14 cellular contexts compared by ENCODE assay signal in the genomic region with DNA sequence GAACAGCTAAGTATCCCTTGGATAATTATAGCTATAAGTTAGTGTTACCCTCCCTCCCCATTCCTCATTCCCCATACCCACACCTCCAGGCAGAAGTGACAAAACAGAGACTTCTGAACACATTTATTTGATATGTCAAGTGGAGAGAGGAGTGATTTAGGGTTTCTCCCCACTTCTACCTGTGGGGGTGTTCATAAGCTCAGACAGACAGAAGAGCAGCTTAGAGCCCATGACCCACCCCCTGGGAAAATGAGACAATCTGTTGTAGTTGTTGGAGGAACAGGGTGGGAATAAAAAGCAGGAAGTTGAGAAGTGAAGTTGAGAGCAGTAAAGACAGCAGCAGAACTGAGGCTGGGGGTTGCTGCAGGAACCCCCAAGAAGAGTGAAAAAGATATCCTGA. TPM values are rescaled to one million over a fixed set of nuclear protein-coding genes. Genes with fewer than 3 reads are reported as not detected.
DNase-seq lines count a peak whose midpoint lies in the region; ATAC-seq and TF ChIP-seq lines count a peak whose summit lies in the region.
"Had no signal": no experiment of that assay in that cellular context is flagged by ENCODE, and none has a peak within 500 bp of the region (broad histone marks: within the 10 kb centered on the region; RNA-seq: fewer than 3 reads in every experiment).

No MANE protein-coding gene starts in this region.

- H3K4me3 Mint-ChIP-seq in MCF 10A (ENCODE audit: unreplicated experiment) (no peak overlapping the region), activated B cell treated with CpG ODN at 0.5 μM for 24 hours (peak overlapping the region; percentile 90)

- H3K27me3 Mint-ChIP-seq in MCF 10A (ENCODE audit: insufficient read depth, unreplicated experiment) (no peaks in the 10 kb centered on the region), activated B cell treated with CpG ODN at 0.5 μM for 24 hours (no peaks in the 10 kb centered on the region)

- CTCF ChIA-PET in MCF 10A (lab: Yijun Ruan, JAX) (interaction anchor here (1.8 to 3.8 kb wide), 5 partner anchors 19 to 100 kb away, joined by 7 to 32 read pairs (median 16); a partner anchor contains a TSS), activated B cell treated with CpG ODN at 0.5 μM for 24 hours (lab: Charles Lee) (interaction anchor here (2.6 kb wide), 1 partner anchor 32 kb away, joined by 23 read pairs; a partner anchor contains a TSS)

- no peak for ATAC-seq in activated B cell treated with CpG ODN at 0.5 μM for 24 hours (ENCODE audit: low read depth)
- no peak for ATAC-seq in left lobe of liver
- no peak for ATAC-seq in HG03097 (IDR thresholded peaks at IDR 0.05; ENCODE audit: low FRiP score, unreplicated experiment)
- ATAC-seq in GM19351 (IDR thresholded peaks at IDR 0.05; ENCODE audit: unreplicated experiment), result no peak
- no peak for ATAC-seq in GM21717 (IDR thresholded peaks at IDR 0.05; ENCODE audit: unreplicated experiment)
- ATAC-seq: pancreas had no signal

- no peak overlapping the region for H3K4me3 ChIP-seq in breast epithelium
- no peak overlapping the region for H3K4me3 ChIP-seq in tibial nerve

- TF ChIP-seq EP300 in tibial nerve (IDR thresholded peaks at IDR 0.05), result no peak

- H3K4me1 Mint-ChIP-seq in MCF 10A (ENCODE audit: insufficient read depth, unreplicated experiment) (peaks cover 78% of the 10 kb centered on the region), activated B cell treated with CpG ODN at 0.5 μM for 24 hours (peaks cover 81% of the 10 kb centered on the region)

- H3K27me3 ChIP-seq in breast epithelium (no peaks in the 10 kb centered on the region), tibial nerve (no peaks in the 10 kb centered on the region)
- H3K27me3 ChIP-seq: pancreas had no signal

- intact Hi-C loops in MCF 10A (cut with micrococcal nuclease), result no loop called here
- intact Hi-C loops in breast epithelium (cut with DNase I; ENCODE audit: low total_unique reads), result no loop called here
- intact Hi-C loops in activated B cell treated with CpG ODN at 0.5 μM for 24 hours (cut with micrococcal nuclease), result no loop called here

- TF ChIP-seq POLR2A in breast epithelium (IDR thresholded peaks at IDR 0.05) (no peak), tibial nerve (IDR thresholded peaks at IDR 0.05) (no peak)

- H3K9me3 Mint-ChIP-seq in MCF 10A (ENCODE audit: unreplicated experiment) (no peaks in the 10 kb centered on the region), activated B cell treated with CpG ODN at 0.5 μM for 24 hours (no peaks in the 10 kb centered on the region)

- no peak for TF ChIP-seq CTCF in MCF 10A (IDR thresholded peaks at IDR 0.05; ENCODE audit: unreplicated experiment)
- no peak for TF ChIP-seq CTCF in breast epithelium (IDR thresholded peaks at IDR 0.05)
- TF ChIP-seq CTCF in activated B cell treated with CpG ODN at 0.5 μM for 24 hours (IDR thresholded peaks at IDR 0.05), result no peak
- TF ChIP-seq CTCF in tibial nerve (IDR thresholded peaks at IDR 0.05), result no peak

- H3K36me3 Mint-ChIP-seq in MCF 10A (ENCODE audit: insufficient read depth, unreplicated experiment) (peaks cover 5% of the 10 kb centered on the region), activated B cell treated with CpG ODN at 0.5 μM for 24 hours (ENCODE audit: low read depth) (peaks cover 9% of the 10 kb centered on the region)

- POLR2A ChIA-PET in MCF 10A (lab: Yijun Ruan, JAX), result interaction anchor here (0.7 to 7.0 kb wide), 6 partner anchors 14 to 181 kb away, joined by 3 to 136 read pairs (median 41); a partner anchor contains a TSS
- POLR2A ChIA-PET in activated B cell treated with CpG ODN at 0.5 μM for 24 hours (lab: Charles Lee), result interaction anchor here (0.6 to 4.7 kb wide), 11 partner anchors 19 to 678 kb away, joined by 4 to 88 read pairs (median 16); a partner anchor contains a TSS

- H3K36me3 ChIP-seq in breast epithelium (no peaks in the 10 kb centered on the region), tibial nerve (no peaks in the 10 kb centered on the region)
- H3K36me3 ChIP-seq: pancreas had no signal

- BruUV-seq in MCF 10A (replicated peaks; lab: Mats Ljungman, UMichigan), result no TSS peak

- DNase-seq in MCF 10A (ENCODE audit: unreplicated experiment) (no peak), breast epithelium (ENCODE audit: low spot score in 2 of 2) (no peak), activated B cell treated with CpG ODN at 0.5 μM for 24 hours (no peak), left lobe of liver (ENCODE audit: low spot score) (peak; percentile 11), tibial nerve (ENCODE audit: low spot score in 2 of 2) (no peak)
- DNase-seq: activated CD8-positive, alpha-beta memory T cell treated with anti-CD3 and anti-CD28 coated beads, Interleukin-2, amount 50 U/mL, for 48 hours; foreskin fibroblast; NCI-H1105 treated with DMSO at 0.1 percent for 48 hours; NCI-H69; pancreas; substantia nigra had no signal

- H3K4me1 ChIP-seq in breast epithelium (peaks cover 12% of the 10 kb centered on the region in 2 donors), tibial nerve (peaks cover 0 to 81% (median 45%) of the 10 kb centered on the region in 4 donors)

- H3K27ac Mint-ChIP-seq in MCF 10A (ENCODE audit: low read depth, unreplicated experiment) (peak overlapping the region; percentile 5), activated B cell treated with CpG ODN at 0.5 μM for 24 hours (peak overlapping the region; percentile 30)

- H3K27ac ChIP-seq in breast epithelium, result no peak overlapping the region
- peak overlapping the region; percentile 84 to 97 (median 94) for H3K27ac ChIP-seq in tibial nerve

- H3K9me3 ChIP-seq in breast epithelium (no peaks in the 10 kb centered on the region), tibial nerve (no peaks in the 10 kb centered on the region)
- H3K9me3 ChIP-seq: pancreas had no signal

RNA-seq across cellular contexts. Expression of a gene that starts 1.5 kb away (rescaled TPM):
- 40.1 and 42.1 TPM in 2 replicates for total RNA-seq in MCF 10A (2022)
- 10 to 100 TPM; 18.1 to 28.5 (median 21.8) TPM for total RNA-seq in breast epithelium
- 30.1 and 31.7 TPM in 2 replicates for total RNA-seq in activated B cell treated with CpG ODN at 0.5 μM for 24 hours
- 11.4 TPM for total RNA-seq in left lobe of liver
- total RNA-seq in tibial nerve, result 10 to 100 TPM; 30.8 to 57.1 (median 41.5) TPM

RNA-seq across cellular contexts. Expression of a gene that starts 5.0 kb away (rescaled TPM):
- total RNA-seq in MCF 10A (2022) (2.6 and 3.1 TPM in 2 replicates), breast epithelium (under 1 TPM; 0.16 to 0.98 (median 0.59) TPM), activated B cell treated with CpG ODN at 0.5 μM for 24 hours (1.4 and 2.4 TPM in 2 replicates), left lobe of liver (0.65 TPM), tibial nerve (1 to 10 TPM in 2 of 4 donors, under 1 TPM in 2; 0.39 to 2.4 (median 1.3) TPM)

RNA-seq across cellular contexts. Expression of a gene that starts 5.2 kb away (rescaled TPM):
- total RNA-seq in MCF 10A (2022) (17.6 and 20.9 TPM in 2 replicates), breast epithelium (10 to 100 TPM; 18.0 to 32.8 (median 18.1) TPM), activated B cell treated with CpG ODN at 0.5 μM for 24 hours (22.7 and 23.7 TPM in 2 replicates), left lobe of liver (14.2 TPM), tibial nerve (10 to 100 TPM; 20.1 to 33.1 (median 28.9) TPM)

RNA-seq across cellular contexts. Expression of a gene that starts 32.0 kb away (rescaled TPM):
- total RNA-seq in MCF 10A (2022), result 370 and 403 TPM in 2 replicates
- 100 to 1,000 TPM; 115 to 137 (median 128) TPM for total RNA-seq in breast epithelium
- 178 and 201 TPM in 2 replicates for total RNA-seq in activated B cell treated with CpG ODN at 0.5 μM for 24 hours
- total RNA-seq in left lobe of liver, result 45.0 TPM
- total RNA-seq in tibial nerve, result 100 to 1,000 TPM; 113 to 157 (median 129) TPM

RNA-seq across cellular contexts. Expression of a gene that starts 37.0 kb away (rescaled TPM):
- total RNA-seq in MCF 10A (2022), result 576 and 599 TPM in 2 replicates
- total RNA-seq in breast epithelium, result 1,000 to 10,000 TPM; 2,506 to 3,955 (median 3,543) TPM
- 300 and 306 TPM in 2 replicates for total RNA-seq in activated B cell treated with CpG ODN at 0.5 μM for 24 hours
- total RNA-seq in left lobe of liver, result 66.5 TPM
- 1,000 to 10,000 TPM; 1,863 to 2,525 (median 2,185) TPM for total RNA-seq in tibial nerve

Comparison
In these comparisons a context has a peak if more than half of its experiments do, and no peak if none do; other contexts are left out.
1. H3K27ac ChIP-seq: peak in tibial nerve (4 of 4); none in breast epithelium (0 of 2).